Comparison of ENCODE assay signal across 1 cellular context in the genomic region with DNA sequence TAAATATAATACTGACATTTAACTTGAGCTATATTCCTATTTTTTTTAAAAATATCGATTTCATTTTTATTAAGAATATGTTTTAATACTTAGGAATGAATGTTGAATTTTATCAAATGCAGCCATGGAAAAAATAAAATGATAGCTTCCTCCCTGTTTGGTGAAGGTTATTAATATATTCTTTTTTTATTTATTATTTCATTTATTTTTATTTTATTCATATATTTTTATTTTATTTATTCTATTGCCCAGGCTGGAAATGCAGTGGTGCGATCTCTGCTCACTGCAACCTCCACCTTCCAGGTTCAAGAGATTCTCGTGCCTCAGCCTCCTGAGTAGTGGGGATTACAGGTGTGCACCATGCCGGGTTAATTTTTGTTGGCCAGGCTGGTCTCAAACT.
TF ChIP-seq lines count a peak whose summit lies in the region.

No MANE protein-coding gene starts in this region.

TF ChIP-seq in IMR-90, 13 proteins besides CTCF, POLR2A, EP300 and RAD21:
- TF ChIP-seq, protein P1, sequence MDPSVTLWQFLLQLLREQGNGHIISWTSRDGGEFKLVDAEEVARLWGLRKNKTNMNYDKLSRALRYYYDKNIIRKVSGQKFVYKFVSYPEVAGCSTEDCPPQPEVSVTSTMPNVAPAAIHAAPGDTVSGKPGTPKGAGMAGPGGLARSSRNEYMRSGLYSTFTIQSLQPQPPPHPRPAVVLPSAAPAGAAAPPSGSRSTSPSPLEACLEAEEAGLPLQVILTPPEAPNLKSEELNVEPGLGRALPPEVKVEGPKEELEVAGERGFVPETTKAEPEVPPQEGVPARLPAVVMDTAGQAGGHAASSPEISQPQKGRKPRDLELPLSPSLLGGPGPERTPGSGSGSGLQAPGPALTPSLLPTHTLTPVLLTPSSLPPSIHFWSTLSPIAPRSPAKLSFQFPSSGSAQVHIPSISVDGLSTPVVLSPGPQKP (IDR thresholded peaks at IDR 0.05; ENCODE audit: borderline replicate concordance, low read depth, low read length), result no peak
- no peak for TF ChIP-seq SMC3 (IDR thresholded peaks at IDR 0.05; ENCODE audit: low read depth, low read length)
- TF ChIP-seq RFX5 (IDR thresholded peaks at IDR 0.05; ENCODE audit: low read depth, low read length), result no peak
- no peak for TF ChIP-seq CHD1 (IDR thresholded peaks at IDR 0.05; ENCODE audit: low read depth, low read length)
- TF ChIP-seq, protein P2, sequence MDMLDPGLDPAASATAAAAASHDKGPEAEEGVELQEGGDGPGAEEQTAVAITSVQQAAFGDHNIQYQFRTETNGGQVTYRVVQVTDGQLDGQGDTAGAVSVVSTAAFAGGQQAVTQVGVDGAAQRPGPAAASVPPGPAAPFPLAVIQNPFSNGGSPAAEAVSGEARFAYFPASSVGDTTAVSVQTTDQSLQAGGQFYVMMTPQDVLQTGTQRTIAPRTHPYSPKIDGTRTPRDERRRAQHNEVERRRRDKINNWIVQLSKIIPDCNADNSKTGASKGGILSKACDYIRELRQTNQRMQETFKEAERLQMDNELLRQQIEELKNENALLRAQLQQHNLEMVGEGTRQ (IDR thresholded peaks at IDR 0.05; ENCODE audit: low read depth, low read length), result no peak
- no peak for TF ChIP-seq BHLHE40 (IDR thresholded peaks at IDR 0.05; ENCODE audit: low read depth, low read length)
- TF ChIP-seq CEBPB (IDR thresholded peaks at IDR 0.05; ENCODE audit: low read depth, low read length), result no peak
- TF ChIP-seq FOS (IDR thresholded peaks at IDR 0.05; ENCODE audit: low read depth, low read length), result no peak
- TF ChIP-seq NFE2L2 (IDR thresholded peaks at IDR 0.05; ENCODE audit: low read depth, low read length), result no peak
- no peak for TF ChIP-seq RCOR1 (IDR thresholded peaks at IDR 0.05; ENCODE audit: insufficient replicate concordance, low read length)
- no peak for TF ChIP-seq MXI1 (IDR thresholded peaks at IDR 0.05; ENCODE audit: borderline replicate concordance, low read depth, low read length)
- TF ChIP-seq MAZ (IDR thresholded peaks at IDR 0.05; ENCODE audit: borderline replicate concordance, low read depth, low read length), result no peak
- no peak for TF ChIP-seq MAFK (IDR thresholded peaks at IDR 0.05; ENCODE audit: low read depth, low read length)
TF ChIP-seq in IMR-90: peak in this region for 0.
